In the genomic region with DNA sequence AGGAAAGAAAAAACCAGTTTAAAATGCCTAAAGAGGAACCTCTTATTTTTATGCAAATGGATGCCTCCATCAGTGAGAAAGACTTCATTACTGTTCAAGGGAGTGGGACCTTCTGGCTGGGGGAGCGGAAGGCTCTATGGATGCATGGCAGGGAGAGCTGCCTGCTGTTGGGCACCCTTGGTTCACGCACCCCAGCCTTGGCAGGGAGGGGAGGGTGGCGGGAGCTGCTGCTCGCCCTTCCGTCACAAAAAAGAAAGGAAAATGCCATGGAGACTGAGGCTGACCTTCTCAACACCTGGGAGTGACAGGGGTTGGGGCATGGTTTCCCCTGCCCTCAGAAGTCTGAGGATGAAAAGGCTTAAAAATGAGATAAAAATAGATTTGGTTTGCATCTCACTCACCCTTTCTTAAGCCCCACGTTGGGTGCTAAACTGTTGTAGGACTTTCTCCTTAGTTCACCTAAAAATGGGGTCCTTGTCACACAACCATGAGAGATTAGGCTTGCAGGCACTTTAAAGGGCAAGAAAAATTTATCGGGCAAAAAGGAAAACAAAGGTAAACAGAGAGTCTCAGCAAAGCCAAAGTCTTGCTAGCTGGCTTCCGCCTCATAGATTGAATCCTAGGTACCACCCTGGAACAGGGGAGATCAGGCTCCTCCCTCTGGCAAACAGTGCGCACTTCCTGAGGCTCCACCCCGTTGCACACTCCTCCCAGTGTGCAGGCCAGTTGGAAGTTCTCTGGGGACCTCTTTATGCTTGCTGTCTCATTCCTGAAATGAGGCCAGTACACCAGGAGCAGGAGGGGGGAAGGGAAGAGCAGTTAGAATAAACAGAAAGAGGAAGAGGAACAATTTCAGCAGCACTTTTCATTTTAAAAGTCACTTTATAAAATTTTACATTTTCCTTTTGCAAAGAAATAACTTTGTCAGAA, we compare ENCODE assay signal across 8 cellular contexts. TPM values are rescaled to one million over a fixed set of nuclear protein-coding genes. Genes with fewer than 3 reads are reported as not detected.
DNase-seq lines count a peak whose midpoint lies in the region; ATAC-seq and TF ChIP-seq lines count a peak whose summit lies in the region.

No MANE protein-coding gene starts in this region.

- H3K27ac ChIP-seq in testis: peak overlapping the region; percentile 46 to 59
- no peak overlapping the region for H3K27ac ChIP-seq in effector memory CD4-positive, alpha-beta T cell (ENCODE audit: insufficient read depth, low read length, poor library complexity, severe bottlenecking)
- no peak overlapping the region for H3K27ac ChIP-seq in SK-N-SH (ENCODE audit: low read depth in 2 of 2, low read length in 1 of 2)

- H3K4me3 ChIP-seq in testis (no peak overlapping the region), SK-N-SH (ENCODE audit: low read depth in 2 of 2, low read length in 1 of 2) (no peak overlapping the region)
- H3K4me3 ChIP-seq in effector memory CD4-positive, alpha-beta T cell (ENCODE audit: insufficient read depth, low read depth, low read length, poor library complexity, severe bottlenecking): no peak overlapping the region

- H3F3A ChIP-seq in SK-N-SH (replicated peaks; ENCODE audit: insufficient read depth): no peaks in the 10 kb centered on the region

- H3K9me3 ChIP-seq in testis (no peaks in the 10 kb centered on the region), SK-N-SH (peaks cover 9% of the 10 kb centered on the region)
- no peaks in the 10 kb centered on the region for H3K9me3 ChIP-seq in effector memory CD4-positive, alpha-beta T cell (ENCODE audit: control insufficient read depth, low read length)

- H3K27me3 Mint-ChIP-seq in activated T-helper 1 cell treated with anti-CD3 and anti-CD28 coated beads, Interleukin-12 subunit alpha, Interleukin-12 subunit beta, Interleukin-2, Interleukin-4 antibody, amounts not matched to agents 30 ng/mL and 10 ng/mL and 1 ng/mL, durations not matched to agents 14 hours and 24 hours and 36 hours (ENCODE audit: insufficient read depth): no peaks in the 10 kb centered on the region

- H3K4me1 ChIP-seq in testis: no peaks in the 10 kb centered on the region
- H3K4me1 ChIP-seq in effector memory CD4-positive, alpha-beta T cell (ENCODE audit: control insufficient read depth, insufficient read depth, low read length, poor library complexity, severe bottlenecking): no peaks in the 10 kb centered on the region
- H3K4me1 ChIP-seq in SK-N-SH (ENCODE audit: control insufficient read depth in 1 of 2, insufficient read depth in 2 of 2, low read depth in 1 of 2, low read length in 1 of 2): no peaks in the 10 kb centered on the region; a peak in 1 of 4 replicates

- H3K27me3 ChIP-seq in testis: no peaks in the 10 kb centered on the region
- H3K27me3 ChIP-seq in effector memory CD4-positive, alpha-beta T cell (replicated peaks; ENCODE audit: control insufficient read depth, insufficient read depth, low read length, poor library complexity, severe bottlenecking): no peaks in the 10 kb centered on the region
- no peaks in the 10 kb centered on the region for H3K27me3 ChIP-seq in SK-N-SH (ENCODE audit: insufficient read depth)

- H3K36me3 ChIP-seq in testis (ENCODE audit: low read depth, missing control alignments): no peaks in the 10 kb centered on the region
- peaks cover 5% of the 10 kb centered on the region for H3K36me3 ChIP-seq in effector memory CD4-positive, alpha-beta T cell (ENCODE audit: control insufficient read depth, insufficient read depth, low read length)
- H3K36me3 ChIP-seq in SK-N-SH (replicated peaks in 1 of 2; ENCODE audit: control insufficient read depth in 1 of 2, insufficient read depth in 2 of 2, low read length in 1 of 2): no peaks in the 10 kb centered on the region

- TF ChIP-seq RAD21 in SK-N-SH (IDR thresholded peaks at IDR 0.05; ENCODE audit: low read length): no peak

- H2AFZ ChIP-seq in SK-N-SH (ENCODE audit: low read depth): no peak overlapping the region

- H3K4me1 Mint-ChIP-seq in activated T-helper 1 cell treated with anti-CD3 and anti-CD28 coated beads, Interleukin-12 subunit alpha, Interleukin-12 subunit beta, Interleukin-2, Interleukin-4 antibody, amounts not matched to agents 30 ng/mL and 10 ng/mL and 1 ng/mL, durations not matched to agents 14 hours and 24 hours and 36 hours (ENCODE audit: low read depth): peaks cover 26% of the 10 kb centered on the region

- intact Hi-C loops in activated T-helper 1 cell treated with anti-CD3 and anti-CD28 coated beads, Interleukin-12 subunit alpha, Interleukin-12 subunit beta, Interleukin-2, Interleukin-4 antibody, amounts not matched to agents 30 ng/mL and 10 ng/mL and 1 ng/mL, durations not matched to agents 14 hours and 24 hours and 36 hours (cut with micrococcal nuclease): no loop called here
- intact Hi-C loops in left colon (cut with DNase I, micrococcal nuclease) (no loop called here), testis (cut with DNase I; ENCODE audit: low total_unique reads) (no loop called here)

- POLR2A ChIA-PET in SK-N-SH (lab: Yijun Ruan, JAX): no interaction called here

- H3K9me2 ChIP-seq in SK-N-SH: no peaks in the 10 kb centered on the region

- no peaks in the 10 kb centered on the region for H4K20me1 ChIP-seq in SK-N-SH (ENCODE audit: insufficient read depth)

- DNase-seq in GM03348 (ENCODE audit: low spot score) (peak; percentile 15), left colon (peak; percentile 43 to 64), testis (peak; percentile 36), SK-N-SH (no peak)
- DNase-seq in activated T-helper 1 cell treated with anti-CD3 and anti-CD28 coated beads, Interleukin-12 subunit alpha, Interleukin-12 subunit beta, Interleukin-2, Interleukin-4 antibody, amounts not matched to agents 30 ng/mL and 10 ng/mL and 1 ng/mL, durations not matched to agents 14 hours and 24 hours and 36 hours (ENCODE audit: low spot score): no peak
- no peak for DNase-seq in effector memory CD4-positive, alpha-beta T cell

- H3K79me2 ChIP-seq in SK-N-SH (ENCODE audit: insufficient read depth): peaks cover 20% of the 10 kb centered on the region

- H3K9me3 Mint-ChIP-seq in activated T-helper 1 cell treated with anti-CD3 and anti-CD28 coated beads, Interleukin-12 subunit alpha, Interleukin-12 subunit beta, Interleukin-2, Interleukin-4 antibody, amounts not matched to agents 30 ng/mL and 10 ng/mL and 1 ng/mL, durations not matched to agents 14 hours and 24 hours and 36 hours: peaks cover 11% of the 10 kb centered on the region

- H3K27ac Mint-ChIP-seq in activated T-helper 1 cell treated with anti-CD3 and anti-CD28 coated beads, Interleukin-12 subunit alpha, Interleukin-12 subunit beta, Interleukin-2, Interleukin-4 antibody, amounts not matched to agents 30 ng/mL and 10 ng/mL and 1 ng/mL, durations not matched to agents 14 hours and 24 hours and 36 hours: peak overlapping the region; percentile 72

- TF ChIP-seq POLR2A in testis (IDR thresholded peaks at IDR 0.05): no peak

- WGBS in testis, 2 donors: 78 to 84% methylated on average over 9 to 10 of the region's 10 CpGs
- 91% methylated on average over 10 of the region's 10 CpGs for WGBS in SK-N-SH (ENCODE audit: low lambda C conversion rate)

- TF ChIP-seq CTCF in testis (IDR thresholded peaks at IDR 0.05): no peak
- TF ChIP-seq CTCF in SK-N-SH (IDR thresholded peaks at IDR 0.05): no peak

- no peak overlapping the region for H3K9ac ChIP-seq in SK-N-SH

- CTCF ChIA-PET in SK-N-SH (lab: Yijun Ruan, JAX): interaction anchor here (0.6 kb wide), 2 partner anchors 351 to 641 kb away, joined by 3 read pairs; no protein-coding TSS in a partner anchor

- ATAC-seq in GM19452 (IDR thresholded peaks at IDR 0.05; ENCODE audit: unreplicated experiment) (peak; percentile 82), HG03469 (IDR thresholded peaks at IDR 0.05; ENCODE audit: unreplicated experiment) (peak; percentile 70), left colon (peak; percentile 59)

- H3K4me3 Mint-ChIP-seq in activated T-helper 1 cell treated with anti-CD3 and anti-CD28 coated beads, Interleukin-12 subunit alpha, Interleukin-12 subunit beta, Interleukin-2, Interleukin-4 antibody, amounts not matched to agents 30 ng/mL and 10 ng/mL and 1 ng/mL, durations not matched to agents 14 hours and 24 hours and 36 hours: peak overlapping the region; percentile 66

- TF ChIP-seq EP300 in SK-N-SH (IDR thresholded peaks at IDR 0.05; ENCODE audit: borderline replicate concordance in 1 of 2, low read depth in 1 of 2, low read length in 1 of 2): no peak

- no peak overlapping the region for H3K4me2 ChIP-seq in SK-N-SH

- H3K36me3 Mint-ChIP-seq in activated T-helper 1 cell treated with anti-CD3 and anti-CD28 coated beads, Interleukin-12 subunit alpha, Interleukin-12 subunit beta, Interleukin-2, Interleukin-4 antibody, amounts not matched to agents 30 ng/mL and 10 ng/mL and 1 ng/mL, durations not matched to agents 14 hours and 24 hours and 36 hours (ENCODE audit: low read depth): peaks cover 7% of the 10 kb centered on the region

TF ChIP-seq in SK-N-SH, 30 proteins besides CTCF, POLR2A, EP300 and RAD21 (continues in another document):
- TF ChIP-seq, protein P1, sequence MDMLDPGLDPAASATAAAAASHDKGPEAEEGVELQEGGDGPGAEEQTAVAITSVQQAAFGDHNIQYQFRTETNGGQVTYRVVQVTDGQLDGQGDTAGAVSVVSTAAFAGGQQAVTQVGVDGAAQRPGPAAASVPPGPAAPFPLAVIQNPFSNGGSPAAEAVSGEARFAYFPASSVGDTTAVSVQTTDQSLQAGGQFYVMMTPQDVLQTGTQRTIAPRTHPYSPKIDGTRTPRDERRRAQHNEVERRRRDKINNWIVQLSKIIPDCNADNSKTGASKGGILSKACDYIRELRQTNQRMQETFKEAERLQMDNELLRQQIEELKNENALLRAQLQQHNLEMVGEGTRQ (IDR thresholded peaks at IDR 0.05; ENCODE audit: borderline replicate concordance, low read depth, low read length): no peak
- no peak for TF ChIP-seq RCOR1 (IDR thresholded peaks at IDR 0.05; ENCODE audit: low read length)

RNA-seq across cellular contexts. Expression of a gene that starts 31.6 kb away (rescaled TPM):
- 24.4 and 26.6 TPM in 2 replicates for total RNA-seq in activated T-helper 1 cell treated with anti-CD3 and anti-CD28 coated beads, Interleukin-12 subunit alpha, Interleukin-12 subunit beta, Interleukin-2, Interleukin-4 antibody, amounts not matched to agents 30 ng/mL and 10 ng/mL and 1 ng/mL, durations not matched to agents 14 hours and 24 hours and 36 hours
- total RNA-seq in left colon (10 to 100 TPM; 90.4 to 91.5 TPM), testis (100 to 1,000 TPM; 136 to 168 TPM)
- polyA plus RNA-seq in testis (ENCODE audit: insufficient read depth, low read depth, low replicate concordance) (66.7 TPM), SK-N-SH (2012; rRNA removed) (20.8 and 27.6 TPM in 2 replicates)
- 24.0 and 27.3 TPM in 2 replicates for polyA plus RNA-seq in SK-N-SH (2012; cell fraction: cytosol; rRNA removed)
- polyA plus RNA-seq in SK-N-SH (2012; cell fraction: nucleus; rRNA removed): 23.1 and 47.1 TPM in 2 replicates

RNA-seq across cellular contexts. Expression of a gene that starts 31.8 kb away (rescaled TPM):
- 25.4 and 27.6 TPM in 2 replicates for total RNA-seq in activated T-helper 1 cell treated with anti-CD3 and anti-CD28 coated beads, Interleukin-12 subunit alpha, Interleukin-12 subunit beta, Interleukin-2, Interleukin-4 antibody, amounts not matched to agents 30 ng/mL and 10 ng/mL and 1 ng/mL, durations not matched to agents 14 hours and 24 hours and 36 hours
- total RNA-seq in left colon (10 to 100 TPM; 71.1 to 77.0 TPM), testis (100 to 1,000 TPM; 121 to 130 TPM)
- polyA plus RNA-seq in testis (ENCODE audit: insufficient read depth, low read depth, low replicate concordance) (94.7 TPM), SK-N-SH (2012; rRNA removed) (48.6 and 78.9 TPM in 2 replicates)
- polyA plus RNA-seq in SK-N-SH (2012; cell fraction: cytosol; rRNA removed): 81.6 and 92.4 TPM in 2 replicates
- polyA plus RNA-seq in SK-N-SH (2012; cell fraction: nucleus; rRNA removed): 12.7 and 39.6 TPM in 2 replicates

Comparison
In these comparisons a context has a peak if more than half of its experiments do, and no peak if none do; other contexts are left out.
1. DNase-seq: peak in GM03348 (single experiment), left colon (2 of 2) and testis (single experiment); none in activated T-helper 1 cell treated with anti-CD3 and anti-CD28 coated beads, Interleukin-12 subunit alpha, Interleukin-12 subunit beta, Interleukin-2, Interleukin-4 antibody, amounts not matched to agents 30 ng/mL and 10 ng/mL and 1 ng/mL, durations not matched to agents 14 hours and 24 hours and 36 hours (single experiment), effector memory CD4-positive, alpha-beta T cell (0 of 3) and SK-N-SH (single experiment).
2. H3K27ac ChIP-seq: peak in testis (2 of 2); none in effector memory CD4-positive, alpha-beta T cell (single experiment) and SK-N-SH (0 of 2).
3. Peak in every context shown above with its lines, with median percentiles within 50 percentile points of each other: ATAC-seq.